8 cellular contexts compared by ENCODE assay signal in genomic region chr17:28744104-28744801, GRCh38. TPM values are rescaled to one million over a fixed set of nuclear protein-coding genes. Genes with fewer than 3 reads are reported as not detected.
DNase-seq lines count a peak whose midpoint lies in the region; FAIRE-seq and TF ChIP-seq lines count a peak whose summit lies in the region.

No MANE protein-coding gene starts in this region.

- TF ChIP-seq CTCF in epithelial cell of proximal tubule (conservative IDR thresholded peaks at IDR 0.05; ENCODE audit: low read depth, low read length) = no peak

- no peak for FAIRE-seq in H54 (lab: Jason Lieb, UNC)

- peak overlapping the region; percentile 99 for H3K27ac ChIP-seq in substantia nigra (ENCODE audit: low read depth, low read length, poor library complexity, severe bottlenecking)

- peak; percentile 17; the same call in 1 of the 2 replicates for TF ChIP-seq POLR2A in H54 (IDR thresholded peaks at IDR 0.05; ENCODE audit: low read depth, low read length)

- peak overlapping the region; percentile 97 for H3K4me3 ChIP-seq in epithelial cell of proximal tubule (ENCODE audit: low read depth, low read length)

- peak; percentile 61 for DNase-seq in COLO668 (lab: John Stamatoyannopoulos, UW; ENCODE audit: unreplicated experiment)
- DNase-seq in H54 (ENCODE audit: insufficient read length, low spot score) = no peak
- peak; percentile 41 for DNase-seq in NCI-H2171 (lab: John Stamatoyannopoulos, UW)
- peak; percentile 52 for DNase-seq in activated T-cell treated with anti-CD3 and anti-CD28 coated beads for 1 hour (ENCODE audit: low read depth)
- no peak for DNase-seq in epithelial cell of proximal tubule (ENCODE audit: low read depth)
- DNase-seq in myocyte (ENCODE audit: low read depth) = peak; percentile 81
- peak in 37 of 49 donors; percentile 28 to 81 (median 52) for DNase-seq in substantia nigra (lab: John Stamatoyannopoulos, UW)
- DNase-seq in superior temporal gyrus (ENCODE audit: extremely low spot score) = no peak

RNA-seq across cellular contexts. Expression of gene TRAF4, which starts 0.4 kb away (rescaled TPM):
- total RNA-seq in epithelial cell of proximal tubule = 86.4 and 108 TPM in 2 replicates
- 173 and 248 TPM in 2 replicates for total RNA-seq in myocyte
- polyA plus RNA-seq in myocyte (2012) = 91.1 TPM

RNA-seq across cellular contexts. Expression of gene NEK8, which starts 15.7 kb away (rescaled TPM):
- total RNA-seq in epithelial cell of proximal tubule (4.3 and 8.4 TPM in 2 replicates), myocyte (5.5 and 6.0 TPM in 2 replicates)
- polyA plus RNA-seq in myocyte (2012) = 5.6 TPM

RNA-seq across cellular contexts. Expression of gene TLCD1, which starts 18.2 kb away (rescaled TPM):
- 14.5 and 14.7 TPM in 2 replicates for total RNA-seq in epithelial cell of proximal tubule
- total RNA-seq in myocyte = 11.1 and 22.3 TPM in 2 replicates
- 18.4 TPM for polyA plus RNA-seq in myocyte (2012)

RNA-seq across cellular contexts. Expression of gene RPL23A, which starts 24.5 kb away (rescaled TPM):
- total RNA-seq in epithelial cell of proximal tubule (746 and 818 TPM in 2 replicates), myocyte (261 and 384 TPM in 2 replicates)
- polyA plus RNA-seq in myocyte (2012) = 793 TPM

RNA-seq across cellular contexts. Expression of gene RAB34, which starts 26.6 kb away (rescaled TPM):
- 558 and 649 TPM in 2 replicates for total RNA-seq in epithelial cell of proximal tubule
- total RNA-seq in myocyte = 162 and 198 TPM in 2 replicates
- 125 TPM for polyA plus RNA-seq in myocyte (2012)

Comparison
In these comparisons a context has a peak if more than half of its experiments do, and no peak if none do; other contexts are left out.
1. DNase-seq: peak in COLO668 (single experiment), NCI-H2171 (single experiment), activated T-cell treated with anti-CD3 and anti-CD28 coated beads for 1 hour (single experiment), myocyte (single experiment) and substantia nigra (37 of 49); none in H54 (single experiment), epithelial cell of proximal tubule (single experiment) and superior temporal gyrus (single experiment).